In the genomic region with DNA sequence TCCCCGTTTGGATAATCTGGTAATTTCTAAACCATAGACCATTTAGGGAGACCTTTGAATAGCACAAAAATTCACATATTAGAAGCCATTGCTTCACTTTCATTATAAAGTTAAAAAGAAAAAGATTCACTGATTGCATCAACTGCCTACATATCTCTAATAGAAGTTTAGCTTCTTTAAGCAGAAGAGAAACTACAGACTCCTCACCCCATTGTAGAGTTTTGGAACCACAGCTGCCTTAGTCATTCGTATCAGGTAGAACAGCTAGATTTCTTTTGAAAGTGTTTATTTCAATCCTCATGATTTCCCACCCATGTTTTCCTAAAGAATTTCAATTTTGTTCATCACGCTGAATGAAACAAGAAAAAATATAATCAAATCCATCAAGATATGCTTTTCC, we compare ENCODE assay signal across 21 cellular contexts.
"Had no signal": no experiment of that assay in that cellular context is flagged by ENCODE, and none has a peak within 500 bp of the region (broad histone marks: within the 10 kb centered on the region; RNA-seq: fewer than 3 reads in every experiment).

No MANE protein-coding gene starts in this region.

- H3K36me3 ChIP-seq: spleen, upper lobe of left lung had no signal

- ATAC-seq: activated CD8-positive, alpha-beta T cell treated with anti-CD3 and anti-CD28 coated beads for 36 hours; activated T-helper 17 cell treated with anti-CD3 and anti-CD28 coated beads, Interleukin-2, amount 50 U/mL, for 72 hours; left lobe of liver; stimulated activated memory B cell treated with anti-CD40 and anti-IgM and Interleukin-4, amounts not matched to agents 10 μg/mL and 1 μg/mL and 100 μg/mL, for 72 hours; WTC11 had no signal

- DNase-seq: activated CD4-positive, alpha-beta T cell treated with anti-CD3 and anti-CD28 coated beads for 48 hours; activated CD8-positive, alpha-beta T cell treated with anti-CD3 and anti-CD28 coated beads for 36 hours; activated naive CD4-positive, alpha-beta T cell; activated naive CD8-positive, alpha-beta T cell treated with anti-CD3 and anti-CD28 coated beads for 36 hours; activated T-cell treated with anti-CD3 and anti-CD28 coated beads, Interleukin-2, amount 50 U/mL, for 1 hour; amniotic stem cell; endodermal cell; foreskin melanocyte; head of caudate nucleus; kidney; occipital lobe; retina; spleen; stimulated activated CD4-positive, alpha-beta T cell treated with anti-CD3 and anti-CD28 coated beads, Interleukin-4, amount 100 ng/mL, for 4 hours; testis; upper lobe of left lung had no signal

- H3K4me3 ChIP-seq: spleen, testis, upper lobe of left lung had no signal

- H3K27ac ChIP-seq: testis, upper lobe of left lung had no signal

- H3K9me3 ChIP-seq: spleen, testis, upper lobe of left lung had no signal

- FAIRE-seq: kidney, TTC549 had no signal

- H3K27me3 ChIP-seq: spleen, testis, upper lobe of left lung had no signal

- H3K4me1 ChIP-seq: spleen, upper lobe of left lung had no signal
